1 cellular context compared by ENCODE assay signal in genomic region chr10:50395279-50395678, GRCh38.
TF ChIP-seq lines count a peak whose summit lies in the region.

No MANE protein-coding gene starts in this region.

TF ChIP-seq in HepG2, 621 proteins besides CTCF, POLR2A, EP300 and RAD21 (continued from another document and continues in another):
- TF ChIP-seq ZGPAT (CRISPR knock-in tag; IDR thresholded peaks at IDR 0.05) (peak; percentile 66; the same call in 1 of the 2 replicates), PAXIP1 (CRISPR knock-in tag; conservative IDR thresholded peaks at IDR 0.05) (peak; percentile 66), THAP11 (CRISPR knock-in tag; IDR thresholded peaks at IDR 0.05) (peak; percentile 71), KLF15 (CRISPR knock-in tag; IDR thresholded peaks at IDR 0.05; ENCODE audit: borderline replicate concordance) (no peak), HNRNPH1 (optimal IDR thresholded peaks at IDR 0.05; ENCODE audit: low read depth, low read length) (no peak), TBP (CRISPR knock-in tag; IDR thresholded peaks at IDR 0.05) (no peak), ZSCAN5A (CRISPR knock-in tag; IDR thresholded peaks at IDR 0.05; ENCODE audit: borderline replicate concordance) (no peak), ZNF570 (CRISPR knock-in tag; IDR thresholded peaks at IDR 0.05; ENCODE audit: borderline replicate concordance) (no peak), NR0B2 (CRISPR knock-in tag; IDR thresholded peaks at IDR 0.05) (no peak), NCOR1 (IDR thresholded peaks at IDR 0.05; ENCODE audit: borderline replicate concordance, low read length) (peak; percentile 68; the same call in 1 of the 2 replicates), ZNF563 (CRISPR knock-in tag; IDR thresholded peaks at IDR 0.05) (no peak), ZFP36 (IDR thresholded peaks at IDR 0.05; ENCODE audit: borderline replicate concordance, low read depth, low read length, partially characterized antibody) (no peak), ZNF800 (CRISPR knock-in tag; IDR thresholded peaks at IDR 0.05) (0 out of 2 replicates have a peak, but pooled peaks have one; percentile 45), ZNF160 (CRISPR knock-in tag; IDR thresholded peaks at IDR 0.05) (no peak), IRF9 (CRISPR knock-in tag; IDR thresholded peaks at IDR 0.05; ENCODE audit: borderline replicate concordance) (no peak), ZNF841 (CRISPR knock-in tag; IDR thresholded peaks at IDR 0.05; ENCODE audit: borderline replicate concordance) (no peak), ZNF275 (CRISPR knock-in tag; IDR thresholded peaks at IDR 0.05; ENCODE audit: borderline replicate concordance) (no peak), ZNF549 (CRISPR knock-in tag; IDR thresholded peaks at IDR 0.05) (no peak), PBX2 (CRISPR knock-in tag; IDR thresholded peaks at IDR 0.05) (no peak), KDM5B (CRISPR knock-in tag; IDR thresholded peaks at IDR 0.05; ENCODE audit: borderline replicate concordance) (no peak), SPEN (CRISPR knock-in tag; IDR thresholded peaks at IDR 0.05; ENCODE audit: low read depth) (no peak), ZFP90 (CRISPR knock-in tag; IDR thresholded peaks at IDR 0.05; ENCODE audit: borderline replicate concordance) (no peak), MLLT10 (CRISPR knock-in tag; IDR thresholded peaks at IDR 0.05) (no peak), IRX3 (CRISPR knock-in tag; IDR thresholded peaks at IDR 0.05; ENCODE audit: borderline replicate concordance, low read depth) (no peak), HNF1A (IDR thresholded peaks at IDR 0.05; ENCODE audit: low read depth) (peak; percentile 36; the same call in 1 of the 2 replicates), HNF1A (CRISPR knock-in tag; IDR thresholded peaks at IDR 0.05; ENCODE audit: borderline replicate concordance) (no peak), EHMT2 (IDR thresholded peaks at IDR 0.05; ENCODE audit: borderline replicate concordance, low read depth, low read length) (no peak; the same call in 1 of the 2 replicates), ZBTB3 (CRISPR knock-in tag; IDR thresholded peaks at IDR 0.05; ENCODE audit: borderline replicate concordance, low read depth) (no peak), ELF3 (CRISPR knock-in tag; IDR thresholded peaks at IDR 0.05) (no peak), CEBPG (CRISPR knock-in tag; IDR thresholded peaks at IDR 0.05) (peak; percentile 97), LRRFIP1 (CRISPR knock-in tag; conservative IDR thresholded peaks at IDR 0.05) (no peak), TGIF2 (CRISPR knock-in tag; IDR thresholded peaks at IDR 0.05) (peak; percentile 33; the same call in 1 of the 2 replicates), MAZ (IDR thresholded peaks at IDR 0.05; ENCODE audit: borderline replicate concordance, low read depth, low read length) (no peak), MAZ (CRISPR knock-in tag; IDR thresholded peaks at IDR 0.05; ENCODE audit: low read depth) (no peak), SMAD3 (CRISPR knock-in tag; IDR thresholded peaks at IDR 0.05) (peak; percentile 60; the same call in 1 of the 2 replicates), ZNF589 (CRISPR knock-in tag; conservative IDR thresholded peaks at IDR 0.05) (no peak), YEATS2 (CRISPR knock-in tag; IDR thresholded peaks at IDR 0.05; ENCODE audit: borderline replicate concordance) (no peak), ZNF775 (CRISPR knock-in tag; IDR thresholded peaks at IDR 0.05; ENCODE audit: borderline replicate concordance) (no peak)
